In the genomic region with DNA sequence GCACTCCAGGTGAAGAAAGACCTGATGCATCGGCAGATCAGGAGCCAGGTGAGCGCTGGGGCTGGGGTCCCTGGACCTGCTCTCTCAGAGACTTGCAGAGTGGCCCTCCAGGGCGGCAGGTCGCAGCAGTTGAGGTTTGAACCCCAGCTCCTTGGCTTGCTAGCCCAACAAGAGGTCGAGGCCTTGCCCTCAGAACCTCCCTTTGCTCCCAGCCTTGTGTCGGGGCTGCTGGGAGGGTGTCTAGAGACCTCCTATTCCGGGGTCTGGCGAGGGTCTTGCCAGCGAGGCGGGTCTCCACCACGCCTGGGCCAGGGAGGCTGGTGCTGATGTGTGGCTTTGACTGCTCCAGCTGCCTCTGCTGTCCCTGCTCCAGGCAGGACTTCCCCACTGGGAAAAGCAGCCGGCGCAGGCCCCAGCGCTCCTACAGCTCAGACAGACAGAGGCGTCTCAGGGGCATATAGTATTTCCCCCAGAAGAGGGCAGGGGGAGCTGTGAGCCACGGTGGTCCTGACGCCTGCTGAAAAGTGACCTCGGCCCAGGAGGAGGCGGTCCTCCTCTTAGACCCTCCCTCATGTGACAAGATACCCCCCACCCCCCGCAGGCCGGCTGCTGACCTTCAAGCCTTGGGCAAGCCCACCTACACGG, we compare ENCODE assay signal across 1 cellular context.
TF ChIP-seq lines count a peak whose summit lies in the region.

No MANE protein-coding gene starts in this region.

TF ChIP-seq in HepG2, 621 proteins besides CTCF, POLR2A, EP300 and RAD21:
- TF ChIP-seq, protein P1, sequence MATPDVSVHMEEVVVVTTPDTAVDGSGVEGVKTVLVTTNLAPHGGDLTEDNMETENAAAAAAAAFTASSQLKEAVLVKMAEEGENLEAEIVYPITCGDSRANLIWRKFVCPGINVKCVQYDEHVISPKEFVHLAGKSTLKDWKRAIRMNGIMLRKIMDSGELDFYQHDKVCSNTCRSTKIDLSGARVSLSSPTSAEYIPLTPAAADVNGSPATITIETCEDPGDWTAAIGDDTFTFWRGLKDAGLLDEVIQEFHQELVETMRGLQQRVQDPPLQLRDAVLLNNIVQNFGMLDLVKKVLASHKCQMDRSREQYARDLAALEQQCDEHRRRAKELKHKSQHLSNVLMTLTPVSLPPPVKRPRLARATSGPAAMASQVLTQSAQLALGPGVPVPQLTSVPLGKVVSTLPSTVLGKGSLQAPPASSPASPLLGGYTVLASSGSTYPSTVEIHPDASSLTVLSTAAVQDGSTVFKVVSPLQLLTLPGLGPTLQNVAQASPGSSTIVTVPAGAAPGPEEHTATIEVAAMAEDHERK (CRISPR knock-in tag; IDR thresholded peaks at IDR 0.05; ENCODE audit: low read depth): no peak
- no peak for TF ChIP-seq ZNF556 (CRISPR knock-in tag; IDR thresholded peaks at IDR 0.05; ENCODE audit: borderline replicate concordance)
- TF ChIP-seq, protein P2, sequence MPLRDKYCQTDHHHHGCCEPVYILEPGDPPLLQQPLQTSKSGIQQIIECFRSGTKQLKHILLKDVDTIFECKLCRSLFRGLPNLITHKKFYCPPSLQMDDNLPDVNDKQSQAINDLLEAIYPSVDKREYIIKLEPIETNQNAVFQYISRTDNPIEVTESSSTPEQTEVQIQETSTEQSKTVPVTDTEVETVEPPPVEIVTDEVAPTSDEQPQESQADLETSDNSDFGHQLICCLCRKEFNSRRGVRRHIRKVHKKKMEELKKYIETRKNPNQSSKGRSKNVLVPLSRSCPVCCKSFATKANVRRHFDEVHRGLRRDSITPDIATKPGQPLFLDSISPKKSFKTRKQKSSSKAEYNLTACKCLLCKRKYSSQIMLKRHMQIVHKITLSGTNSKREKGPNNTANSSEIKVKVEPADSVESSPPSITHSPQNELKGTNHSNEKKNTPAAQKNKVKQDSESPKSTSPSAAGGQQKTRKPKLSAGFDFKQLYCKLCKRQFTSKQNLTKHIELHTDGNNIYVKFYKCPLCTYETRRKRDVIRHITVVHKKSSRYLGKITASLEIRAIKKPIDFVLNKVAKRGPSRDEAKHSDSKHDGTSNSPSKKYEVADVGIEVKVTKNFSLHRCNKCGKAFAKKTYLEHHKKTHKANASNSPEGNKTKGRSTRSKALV (CRISPR knock-in tag; IDR thresholded peaks at IDR 0.05): no peak
- TF ChIP-seq, protein P3, sequence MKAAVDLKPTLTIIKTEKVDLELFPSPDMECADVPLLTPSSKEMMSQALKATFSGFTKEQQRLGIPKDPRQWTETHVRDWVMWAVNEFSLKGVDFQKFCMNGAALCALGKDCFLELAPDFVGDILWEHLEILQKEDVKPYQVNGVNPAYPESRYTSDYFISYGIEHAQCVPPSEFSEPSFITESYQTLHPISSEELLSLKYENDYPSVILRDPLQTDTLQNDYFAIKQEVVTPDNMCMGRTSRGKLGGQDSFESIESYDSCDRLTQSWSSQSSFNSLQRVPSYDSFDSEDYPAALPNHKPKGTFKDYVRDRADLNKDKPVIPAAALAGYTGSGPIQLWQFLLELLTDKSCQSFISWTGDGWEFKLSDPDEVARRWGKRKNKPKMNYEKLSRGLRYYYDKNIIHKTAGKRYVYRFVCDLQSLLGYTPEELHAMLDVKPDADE (CRISPR knock-in tag; IDR thresholded peaks at IDR 0.05): no peak
- no peak for TF ChIP-seq MLXIP (CRISPR knock-in tag; IDR thresholded peaks at IDR 0.05; ENCODE audit: borderline replicate concordance)
- TF ChIP-seq ZFYVE20 (CRISPR knock-in tag; IDR thresholded peaks at IDR 0.05; ENCODE audit: borderline replicate concordance, low read depth): no peak
- TF ChIP-seq ZNF503 (CRISPR knock-in tag; IDR thresholded peaks at IDR 0.05): no peak
- TF ChIP-seq KDM5A (IDR thresholded peaks at IDR 0.05; ENCODE audit: borderline replicate concordance, low read length): no peak
- TF ChIP-seq SNAI1 (CRISPR knock-in tag; IDR thresholded peaks at IDR 0.05; ENCODE audit: borderline replicate concordance): no peak
